ENCODE assay signal across 24 cellular contexts in the genomic region with DNA sequence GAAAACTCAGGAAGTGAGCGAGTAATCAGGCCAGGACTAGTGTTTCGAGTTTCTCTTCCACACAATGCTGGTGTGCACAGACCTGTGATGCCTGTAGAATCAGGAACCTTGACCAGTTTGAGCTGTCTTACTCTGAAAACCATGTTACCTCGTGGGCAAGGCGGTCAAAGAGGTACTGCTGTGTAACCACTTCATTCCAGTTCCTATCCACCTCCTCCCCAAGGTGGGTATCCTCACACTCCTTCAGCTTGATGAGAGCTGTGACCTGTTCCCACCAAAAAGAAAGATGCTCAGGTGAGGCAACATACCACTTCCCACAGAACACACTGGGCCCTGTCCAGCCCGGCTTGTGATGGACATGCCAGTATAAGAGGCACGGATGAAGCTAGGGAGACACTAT.
A peak's percentile ranks its signal among the peaks of the same experiment; 100 is the strongest.
DNase-seq lines count a peak whose midpoint lies in the region; ATAC-seq and TF ChIP-seq lines count a peak whose summit lies in the region.
"Had no signal": no experiment of that assay in that cellular context is flagged by ENCODE, and none has a peak within 500 bp of the region (broad histone marks: within the 10 kb centered on the region; RNA-seq: fewer than 3 reads in every experiment).

No MANE protein-coding gene starts in this region.

- TF ChIP-seq CTCF in Panc1 (IDR thresholded peaks at IDR 0.05), result no peak

- no peaks in the 10 kb centered on the region for H3K27me3 ChIP-seq in Panc1 (ENCODE audit: control insufficient read depth, insufficient read depth, low read length)
- H3K27me3 ChIP-seq: adrenal gland; BLaER1 treated with 17β-estradiol and CSF1 and Interleukin-3, amounts not matched to agents 10 nM and 100 nM; upper lobe of right lung had no signal

- no peaks in the 10 kb centered on the region for H3K27me3 Mint-ChIP-seq in stimulated activated naive CD8-positive, alpha-beta T cell treated with anti-CD3 and anti-CD28 coated beads, Interleukin-15, amount 100 ng/mL, for 72 hours
- H3K27me3 Mint-ChIP-seq: brain; naive thymus-derived CD8-positive, alpha-beta T cell had no signal

- POLR2A ChIA-PET in Panc1 (lab: Charles Lee), result interaction anchor here (0.6 kb wide), 1 partner anchor 169 kb away, joined by 3 read pairs; no protein-coding TSS in a partner anchor

- no peak overlapping the region for H3K4me3 Mint-ChIP-seq in stimulated activated naive CD8-positive, alpha-beta T cell treated with anti-CD3 and anti-CD28 coated beads, Interleukin-15, amount 100 ng/mL, for 72 hours
- H3K4me3 Mint-ChIP-seq: brain; naive thymus-derived CD8-positive, alpha-beta T cell had no signal

- H3K27ac Mint-ChIP-seq in stimulated activated naive CD8-positive, alpha-beta T cell treated with anti-CD3 and anti-CD28 coated beads, Interleukin-15, amount 100 ng/mL, for 72 hours, result peak overlapping the region; percentile 64 to 86

- H3K9me3 Mint-ChIP-seq in stimulated activated naive CD8-positive, alpha-beta T cell treated with anti-CD3 and anti-CD28 coated beads, Interleukin-15, amount 100 ng/mL, for 72 hours, result no peaks in the 10 kb centered on the region
- H3K9me3 Mint-ChIP-seq: brain; naive thymus-derived CD8-positive, alpha-beta T cell had no signal

- H3K4me1 Mint-ChIP-seq in stimulated activated naive CD8-positive, alpha-beta T cell treated with anti-CD3 and anti-CD28 coated beads, Interleukin-15, amount 100 ng/mL, for 72 hours, result peaks cover 19% of the 10 kb centered on the region
- H3K4me1 Mint-ChIP-seq: brain had no signal

- H3K4me1 ChIP-seq in Panc1 (ENCODE audit: control insufficient read depth, insufficient read depth, low read length), result peaks cover 17% of the 10 kb centered on the region
- H3K4me1 ChIP-seq: adrenal gland, upper lobe of right lung had no signal

- CTCF ChIA-PET in Panc1 (lab: Charles Lee), result no interaction called here

- in situ Hi-C loops in Panc1 (cut with HindIII; ENCODE audit: low pct_unique_long_range_greater_than_20kb, low sequenced_read_pairs), result no loop called here

- BruUV-seq in Panc1 (replicated peaks; lab: Mats Ljungman, UMichigan), result TSS peak; percentile 33

- H3K9me3 ChIP-seq in Panc1 (ENCODE audit: control insufficient read depth, insufficient read depth, low read depth, low read length), result no peaks in the 10 kb centered on the region
- H3K9me3 ChIP-seq: adrenal gland; BLaER1 treated with 17β-estradiol and CSF1 and Interleukin-3, amounts not matched to agents 10 nM and 100 nM; upper lobe of right lung had no signal

- H3K4me3 ChIP-seq in Panc1 (ENCODE audit: low read depth in 2 of 2, low read length in 2 of 2), result no peak overlapping the region
- H3K4me3 ChIP-seq: adrenal gland; BLaER1 treated with 17β-estradiol and CSF1 and Interleukin-3, amounts not matched to agents 10 nM and 100 nM; upper lobe of right lung had no signal

- H3K36me3 ChIP-seq in Panc1 (ENCODE audit: control insufficient read depth, insufficient read depth, low read length), result peaks cover 50% of the 10 kb centered on the region

- intact Hi-C loops in Panc1 (cut with micrococcal nuclease; ENCODE audit: unreplicated experiment), result no loop called here

- H3K27ac ChIP-seq in Panc1 (ENCODE audit: low read length), result no peak overlapping the region
- H3K27ac ChIP-seq: adrenal gland; BLaER1 treated with 17β-estradiol and CSF1 and Interleukin-3, amounts not matched to agents 10 nM and 100 nM; HL-60; upper lobe of right lung had no signal

- no peak for ATAC-seq in stimulated activated naive CD8-positive, alpha-beta T cell treated with anti-CD3 and anti-CD28 coated beads, Interleukin-15, amount 100 ng/mL, for 72 hours
- no peak for ATAC-seq in stimulated activated naive CD8-positive, alpha-beta T cell treated with anti-CD3 and anti-CD28 coated beads, Interleukin-15, Interleukin-2, amounts not matched to agents 100 U/mL and 50 U/mL, for 24 hours
- ATAC-seq in Panc1 (no peak), esophagus mucosa (peak; percentile 11), GM19452 (IDR thresholded peaks at IDR 0.05; ENCODE audit: unreplicated experiment) (no peak), GM18858 (IDR thresholded peaks at IDR 0.05; ENCODE audit: unreplicated experiment) (no peak)
- ATAC-seq: naive thymus-derived CD8-positive, alpha-beta T cell; upper lobe of right lung had no signal

- DNase-seq in stimulated activated naive CD8-positive, alpha-beta T cell treated with anti-CD3 and anti-CD28 coated beads, Interleukin-15, amount 100 ng/mL, for 72 hours, result no peak
- DNase-seq in stimulated activated naive CD8-positive, alpha-beta T cell treated with anti-CD3 and anti-CD28 coated beads, Interleukin-15, Interleukin-2, amounts not matched to agents 100 U/mL and 50 U/mL, for 24 hours, result no peak
- DNase-seq in Panc1 (ENCODE audit: low read depth, low spot score), result no peak
- no peak for DNase-seq in stimulated activated naive CD4-positive, alpha-beta T cell treated with Interleukin-2 at 50 U/mL for 16 hours (lab: John Stamatoyannopoulos, UW)
- DNase-seq: activated CD4-positive, CD25-positive, alpha-beta regulatory T cell; activated CD8-positive, alpha-beta memory T cell treated with anti-CD3 and anti-CD28 coated beads, Interleukin-2, amount 50 U/mL, for 4 hours; activated effector memory CD4-positive, alpha-beta T cell treated with Interleukin-2 at 50 U/mL for 16 hours; adrenal gland; erythroblast; head of caudate nucleus; kidney; midbrain; naive thymus-derived CD8-positive, alpha-beta T cell; NCI-H1694; NCI-H510A treated with DMSO at 0.1 percent for 48 hours; SIG-M5; small intestine; upper lobe of right lung had no signal
